In genomic region chr1:178093150-178093957, GRCh38 we compare ENCODE assay signal across 1 cellular context.
TF ChIP-seq lines count a peak whose summit lies in the region.

No MANE protein-coding gene starts in this region.

TF ChIP-seq in HepG2, 621 proteins besides CTCF, POLR2A, EP300 and RAD21 (continued from another document and continues in another):
- no peak for TF ChIP-seq ZNF318 (CRISPR knock-in tag; IDR thresholded peaks at IDR 0.05)
- no peak for TF ChIP-seq THAP8 (CRISPR knock-in tag; IDR thresholded peaks at IDR 0.05; ENCODE audit: borderline replicate concordance)
- no peak for TF ChIP-seq ZFP62 (CRISPR knock-in tag; IDR thresholded peaks at IDR 0.05)
- no peak; the same call in 1 of the 2 replicates for TF ChIP-seq ZNF142 (CRISPR knock-in tag; IDR thresholded peaks at IDR 0.05)
- TF ChIP-seq PRPF4 (IDR thresholded peaks at IDR 0.05; ENCODE audit: low read depth, low read length, poor library complexity, severe bottlenecking), result no peak
- peak; percentile 30; the same call in 1 of the 2 replicates for TF ChIP-seq MXD4 (CRISPR knock-in tag; IDR thresholded peaks at IDR 0.05)
- TF ChIP-seq HIVEP1 (CRISPR knock-in tag; IDR thresholded peaks at IDR 0.05), result no peak
- TF ChIP-seq SMYD3 (CRISPR knock-in tag; IDR thresholded peaks at IDR 0.05), result no peak
- peak; percentile 44; the same call in 1 of the 2 replicates for TF ChIP-seq NRL (CRISPR knock-in tag; IDR thresholded peaks at IDR 0.05; ENCODE audit: borderline replicate concordance)
- TF ChIP-seq MEIS1 (CRISPR knock-in tag; IDR thresholded peaks at IDR 0.05; ENCODE audit: borderline replicate concordance), result 0 out of 2 replicates have a peak, but pooled peaks have one; percentile 21
- TF ChIP-seq EEA1 (CRISPR knock-in tag; IDR thresholded peaks at IDR 0.05; ENCODE audit: borderline replicate concordance), result peak; percentile 67; the same call in 1 of the 2 replicates
- TF ChIP-seq NR3C1 (CRISPR knock-in tag; IDR thresholded peaks at IDR 0.05), result no peak
- no peak for TF ChIP-seq PPARG (CRISPR knock-in tag; conservative IDR thresholded peaks at IDR 0.05)
- no peak; the same call in 1 of the 2 replicates for TF ChIP-seq ZNF292 (CRISPR knock-in tag; IDR thresholded peaks at IDR 0.05; ENCODE audit: borderline replicate concordance, low read depth)
- TF ChIP-seq TGIF2 (CRISPR knock-in tag; IDR thresholded peaks at IDR 0.05), result peak; percentile 40; the same call in 1 of the 2 replicates
- TF ChIP-seq HNRNPUL1 (IDR thresholded peaks at IDR 0.05; ENCODE audit: low read depth, low read length), result no peak
- TF ChIP-seq FOXJ3 (CRISPR knock-in tag; IDR thresholded peaks at IDR 0.05; ENCODE audit: borderline replicate concordance), result peak; percentile 52; the same call in 1 of the 2 replicates
- TF ChIP-seq HOMEZ (CRISPR knock-in tag; IDR thresholded peaks at IDR 0.05; ENCODE audit: low read depth), result no peak
- no peak for TF ChIP-seq TRAFD1 (CRISPR knock-in tag; IDR thresholded peaks at IDR 0.05; ENCODE audit: borderline replicate concordance)
- no peak for TF ChIP-seq ZNF337 (CRISPR knock-in tag; IDR thresholded peaks at IDR 0.05; ENCODE audit: borderline replicate concordance, low read depth)
- peak; percentile 69; the same call in 1 of the 2 replicates for TF ChIP-seq SIN3B (IDR thresholded peaks at IDR 0.05; ENCODE audit: low read length)
- TF ChIP-seq ATF2 (CRISPR knock-in tag; IDR thresholded peaks at IDR 0.05), result no peak; the same call in 1 of the 2 replicates
- no peak; the same call in 1 of the 2 replicates for TF ChIP-seq AHDC1 (CRISPR knock-in tag; IDR thresholded peaks at IDR 0.05; ENCODE audit: borderline replicate concordance)
- TF ChIP-seq MTA1 (CRISPR knock-in tag; IDR thresholded peaks at IDR 0.05; ENCODE audit: borderline replicate concordance), result no peak
- no peak for TF ChIP-seq HOXA5 (CRISPR knock-in tag; IDR thresholded peaks at IDR 0.05)
